8 cellular contexts compared by ENCODE assay signal in genomic region chr10:102712843-102713242, GRCh38. TPM values are rescaled to one million over a fixed set of nuclear protein-coding genes. Genes with fewer than 3 reads are reported as not detected.
DNase-seq lines count a peak whose midpoint lies in the region; TF ChIP-seq lines count a peak whose summit lies in the region.

No MANE protein-coding gene starts in this region.

- H3K4me3 ChIP-seq in AG10803 (ENCODE audit: low read length) (peak overlapping the region; percentile 96), breast epithelium (peak overlapping the region in 2 of 3 donors; percentile 92 to 99), muscle layer of colon (ENCODE audit: low read depth in 1 of 2, low read length in 2 of 2) (peak overlapping the region; percentile 83 to 90)

- H3K36me3 ChIP-seq in breast epithelium = no peaks in the 10 kb centered on the region
- H3K36me3 ChIP-seq in muscle layer of colon (ENCODE audit: insufficient read depth, low read length) = no peaks in the 10 kb centered on the region

- intact Hi-C loops in breast epithelium (cut with DNase I; ENCODE audit: low total_unique reads) = loop anchor here (1.0 kb wide), 1 partner anchor 28 kb away; no protein-coding TSS in a partner anchor

- TF ChIP-seq RAD21 in Ishikawa (IDR thresholded peaks at IDR 0.05; ENCODE audit: low read depth) = no peak

- no peaks in the 10 kb centered on the region for H3K27me3 ChIP-seq in breast epithelium
- H3K27me3 ChIP-seq in muscle layer of colon (ENCODE audit: control insufficient read depth in 1 of 2, insufficient read depth in 2 of 2, low read length in 2 of 2) = no peaks in the 10 kb centered on the region

- H3K4me1 ChIP-seq in breast epithelium (peaks cover 3 to 5% of the 10 kb centered on the region in 2 donors), muscle layer of colon (ENCODE audit: insufficient read depth, low read length) (peaks cover 14% of the 10 kb centered on the region)

- TF ChIP-seq CTCF in AG10803 (conservative IDR thresholded peaks at IDR 0.05; ENCODE audit: low read length) (no peak), breast epithelium (IDR thresholded peaks at IDR 0.05) (no peak)

- H3K27ac ChIP-seq in breast epithelium = peak overlapping the region; percentile 87 to 91
- H3K27ac ChIP-seq in muscle layer of colon (ENCODE audit: low read depth, low read length) = peak overlapping the region; percentile 89

- H3K9me3 ChIP-seq in breast epithelium (no peaks in the 10 kb centered on the region), muscle layer of colon (ENCODE audit: low read length) (no peaks in the 10 kb centered on the region)

- no peak for TF ChIP-seq POLR2A in breast epithelium (IDR thresholded peaks at IDR 0.05)

- DNase-seq in AG10803 (ENCODE audit: low read depth) = no peak
- no peak for DNase-seq in breast epithelium (ENCODE audit: low spot score in 2 of 2)
- DNase-seq in OCI-M1 (lab: John Stamatoyannopoulos, UW) = no peak
- no peak for DNase-seq in NCI-H69 (lab: John Stamatoyannopoulos, UW)
- DNase-seq in GM03348 (ENCODE audit: low spot score) = no peak
- no peak for DNase-seq in superior temporal gyrus (ENCODE audit: extremely low spot score)

- no peak overlapping the region for H3K9ac ChIP-seq in muscle layer of colon (ENCODE audit: low read length)

- no peak for TF ChIP-seq EP300 in Ishikawa (IDR thresholded peaks at IDR 0.05; ENCODE audit: borderline replicate concordance)

TF ChIP-seq in Ishikawa, 13 proteins besides CTCF, POLR2A, EP300 and RAD21:
- TF ChIP-seq REST (IDR thresholded peaks at IDR 0.05; ENCODE audit: low read depth) = no peak
- TF ChIP-seq CREB1 (IDR thresholded peaks at IDR 0.05; ENCODE audit: low read depth) = no peak
- TF ChIP-seq TAF1 (IDR thresholded peaks at IDR 0.05; ENCODE audit: low read depth) = 0 out of 2 replicates have a peak, but pooled peaks have one; percentile 5

RNA-seq across cellular contexts. Expression of gene ARL3, which starts 1.4 kb away (rescaled TPM):
- 1 to 10 TPM; 5.1 to 7.3 (median 5.9) TPM for total RNA-seq in breast epithelium

RNA-seq across cellular contexts. Expression of gene SFXN2, which starts 1.6 kb away (rescaled TPM):
- total RNA-seq in breast epithelium = 10 to 100 TPM in 1 of 3 donors, 1 to 10 TPM in 2; 3.8 to 10.4 (median 4.9) TPM

RNA-seq across cellular contexts. Expression of gene WBP1L, which starts 30.9 kb away (rescaled TPM):
- total RNA-seq in breast epithelium = 100 to 1,000 TPM; 114 to 174 (median 143) TPM
